In the genomic region with DNA sequence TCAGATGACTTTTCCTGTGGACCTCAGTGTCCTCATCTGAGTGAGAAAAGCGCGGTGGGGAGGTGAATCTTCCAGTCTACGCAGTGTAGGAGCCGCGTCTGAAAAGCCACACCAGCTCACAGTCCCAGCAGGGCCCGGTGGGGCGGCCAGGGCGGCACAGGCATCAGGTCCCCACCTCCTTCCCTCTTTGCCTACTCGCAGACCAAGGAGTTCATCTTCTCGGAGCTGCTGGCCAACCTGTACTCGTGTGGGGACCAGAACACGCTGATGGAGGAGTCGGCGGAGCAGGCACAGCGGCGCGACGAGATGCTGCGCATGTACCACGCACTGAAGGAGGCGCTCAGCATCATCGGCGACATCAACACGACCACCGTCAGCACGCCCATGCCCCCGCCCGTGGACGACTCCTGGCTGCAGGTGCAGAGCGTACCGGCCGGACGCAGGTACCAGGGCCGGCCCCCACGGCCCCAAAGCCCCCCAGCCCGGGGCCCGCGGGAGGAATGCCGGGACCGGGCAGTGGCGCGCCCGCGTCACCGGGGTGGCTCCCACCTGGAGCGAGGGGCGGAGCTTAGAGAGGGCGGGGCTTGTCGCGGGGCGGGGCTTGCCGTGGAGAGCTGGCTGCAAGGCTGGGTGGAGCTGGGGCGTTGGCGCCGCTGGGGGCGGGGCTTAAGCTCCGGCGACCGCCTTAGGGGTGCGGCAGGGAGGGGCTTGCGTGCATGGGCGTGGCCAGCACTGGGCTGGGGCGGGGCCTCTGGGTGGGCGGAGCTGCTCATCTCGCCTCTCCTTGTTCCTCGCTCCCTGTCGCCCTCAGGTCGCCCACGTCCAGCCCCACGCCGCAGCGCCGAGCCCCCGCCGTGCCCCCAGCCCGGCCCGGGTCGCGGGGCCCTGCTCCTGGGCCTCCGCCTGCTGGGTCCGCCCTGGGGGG, we compare ENCODE assay signal across 8 cellular contexts. TPM values are rescaled to one million over a fixed set of nuclear protein-coding genes. Genes with fewer than 3 reads are reported as not detected.
DNase-seq lines count a peak whose midpoint lies in the region; ATAC-seq lines count a peak whose summit lies in the region.

No MANE protein-coding gene starts in this region.

- peak; percentile 85 for ATAC-seq in GM21576 (IDR thresholded peaks at IDR 0.05; ENCODE audit: unreplicated experiment)

- DNase-seq in EH (ENCODE audit: low read depth) (peak; percentile 78), LHCN-M2 (ENCODE audit: low read depth) (peak; percentile 43), islet precursor cell (peak; percentile 98), SKM-1 treated with dmso at 0.1 percent for 144 hours (lab: John Stamatoyannopoulos, UW; ENCODE audit: unreplicated experiment) (no peak)
- DNase-seq in activated CD4-positive, alpha-beta T cell treated with anti-CD3 and anti-CD28 coated beads for 1 hour, result peak; percentile 98
- DNase-seq in central memory CD4-positive, alpha-beta T cell, result peak; percentile 95
- DNase-seq in stimulated activated CD4-positive, alpha-beta T cell treated with anti-CD3 and anti-CD28 coated beads, Interleukin-2, amount 100 ng/mL, for 48 hours, result peak; percentile 99 to 100

RNA-seq across cellular contexts. Expression of gene GOLGA2, which starts 25.6 kb away (rescaled TPM):
- total RNA-seq in LHCN-M2 (2014; rRNA removed), result 73.2 and 76.5 TPM in 2 replicates
- polyA plus RNA-seq in LHCN-M2 (2012), result 60.5 TPM

RNA-seq across cellular contexts. Expression of gene SWI5, which starts 25.9 kb away (rescaled TPM):
- total RNA-seq in LHCN-M2 (2014; rRNA removed), result 40.9 and 41.7 TPM in 2 replicates
- 53.1 TPM for polyA plus RNA-seq in LHCN-M2 (2012)

RNA-seq across cellular contexts. Expression of gene DNM1, which starts 47.0 kb away (rescaled TPM):
- 0.17 TPM in 1 of 2 replicates, not detected in the other for total RNA-seq in LHCN-M2 (2014; rRNA removed)
- polyA plus RNA-seq in LHCN-M2 (2012), result 0.26 TPM

RNA-seq across cellular contexts. Expression of gene CIZ1, which starts 58.8 kb away (rescaled TPM):
- total RNA-seq in LHCN-M2 (2014; rRNA removed), result 43.8 and 57.0 TPM in 2 replicates
- 111 TPM for polyA plus RNA-seq in LHCN-M2 (2012)
